In genomic region chr7:106774768-106775551, GRCh38 we compare ENCODE assay signal across 10 cellular contexts.
DNase-seq lines count a peak whose midpoint lies in the region; ATAC-seq and TF ChIP-seq lines count a peak whose summit lies in the region.
"Had no signal": no experiment of that assay in that cellular context is flagged by ENCODE, and none has a peak within 500 bp of the region (broad histone marks: within the 10 kb centered on the region; RNA-seq: fewer than 3 reads in every experiment).

No MANE protein-coding gene starts in this region.

- no peak overlapping the region for H3K4me3 ChIP-seq in naive thymus-derived CD4-positive, alpha-beta T cell (ENCODE audit: low read length)
- H3K4me3 ChIP-seq: ovary had no signal

- no peak overlapping the region for H3K27ac Mint-ChIP-seq in naive thymus-derived CD4-positive, alpha-beta T cell

- H3K4me1 Mint-ChIP-seq in naive thymus-derived CD4-positive, alpha-beta T cell = peaks cover 0 to 10% (median 0%) of the 10 kb centered on the region in 7 donors

- POLR2A ChIA-PET in naive thymus-derived CD4-positive, alpha-beta T cell (lab: Charles Lee) = no interaction called here

- DNase-seq in Caki2 (ENCODE audit: low read depth) (peak; percentile 94), NCI-H69 (lab: John Stamatoyannopoulos, UW) (peak; percentile 53), D341Med (ENCODE audit: low spot score) (no peak), GM13976 (ENCODE audit: low spot score) (no peak)
- DNase-seq in activated T-helper 9 cell treated with anti-CD3 and anti-CD28 coated beads, Interleukin-2, amount 50 U/mL, for 16 hours (ENCODE audit: low read depth) = peak; percentile 20
- no peak for DNase-seq in naive thymus-derived CD4-positive, alpha-beta T cell
- DNase-seq: activated CD8-positive, alpha-beta memory T cell treated with anti-CD3 and anti-CD28 coated beads for 24 hours; ovary had no signal

- H3K27me3 ChIP-seq in naive thymus-derived CD4-positive, alpha-beta T cell (ENCODE audit: control insufficient read depth in 2 of 2, insufficient read depth in 2 of 2, low read length in 2 of 2) = no peaks in the 10 kb centered on the region
- H3K27me3 ChIP-seq: ovary had no signal

- peaks cover 0 to 7% (median 0%) of the 10 kb centered on the region in 11 donors for H3K9me3 Mint-ChIP-seq in naive thymus-derived CD4-positive, alpha-beta T cell

- no peaks in the 10 kb centered on the region for H3K9me3 ChIP-seq in naive thymus-derived CD4-positive, alpha-beta T cell (ENCODE audit: control insufficient read depth in 2 of 3, low read length in 3 of 3)
- H3K9me3 ChIP-seq: ovary had no signal

- intact Hi-C loops in naive thymus-derived CD4-positive, alpha-beta T cell (cut with micrococcal nuclease) = no loop called here

- H3K4me3 Mint-ChIP-seq in naive thymus-derived CD4-positive, alpha-beta T cell = no peak overlapping the region

- in situ Hi-C loops in Caki2 (cut with HindIII; ENCODE audit: low pct_unique_long_range_greater_than_20kb, low sequenced_read_pairs) = loop anchor here (25.0 kb wide), 1 partner anchor 387 kb away; the partner anchor contains the start of gene HBP1
- in situ Hi-C loops in GM13976 (cut with MboI; ENCODE audit: low sequenced_read_pairs, unreplicated experiment) = no loop called here

- no peak overlapping the region for H3K27ac ChIP-seq in naive thymus-derived CD4-positive, alpha-beta T cell (ENCODE audit: low read depth, low read length)
- H3K27ac ChIP-seq: ovary had no signal

- no peaks in the 10 kb centered on the region for H3K36me3 ChIP-seq in naive thymus-derived CD4-positive, alpha-beta T cell (ENCODE audit: control insufficient read depth in 2 of 3, insufficient read depth in 3 of 3, low read length in 3 of 3)
- H3K36me3 ChIP-seq: ovary had no signal

- H3K4me1 ChIP-seq in naive thymus-derived CD4-positive, alpha-beta T cell (ENCODE audit: control insufficient read depth in 2 of 2, insufficient read depth in 2 of 2, low read length in 2 of 2) = no peaks in the 10 kb centered on the region

- peaks cover 0 to 12% (median 0%) of the 10 kb centered on the region in 5 donors for H3K27me3 Mint-ChIP-seq in naive thymus-derived CD4-positive, alpha-beta T cell

- peak; percentile 29 for ATAC-seq in naive thymus-derived CD4-positive, alpha-beta T cell
- no peak for ATAC-seq in GM19035 (IDR thresholded peaks at IDR 0.05; ENCODE audit: unreplicated experiment)
- ATAC-seq in HG03039 (IDR thresholded peaks at IDR 0.05; ENCODE audit: unreplicated experiment) = no peak

- H3K36me3 Mint-ChIP-seq in naive thymus-derived CD4-positive, alpha-beta T cell = peaks cover 0 to 6% (median 3%) of the 10 kb centered on the region in 5 donors

- CTCF ChIA-PET in naive thymus-derived CD4-positive, alpha-beta T cell (lab: Charles Lee) = interaction anchor here (0.7 kb wide), 1 partner anchor 19 kb away, joined by 3 read pairs; no protein-coding TSS in a partner anchor

- TF ChIP-seq CTCF in GM13976 (IDR thresholded peaks at IDR 0.05; ENCODE audit: borderline replicate concordance, control extremely low read depth, extremely low read depth, insufficient read depth, missing control alignments) = no peak

Comparison
In these comparisons a context has a peak if more than half of its experiments do, and no peak if none do; other contexts are left out.
1. DNase-seq: peak in Caki2 (single experiment), NCI-H69 (single experiment) and activated T-helper 9 cell treated with anti-CD3 and anti-CD28 coated beads, Interleukin-2, amount 50 U/mL, for 16 hours (single experiment); none in naive thymus-derived CD4-positive, alpha-beta T cell (0 of 9), D341Med (single experiment) and GM13976 (single experiment).